Comparison of ENCODE assay signal across 8 cellular contexts in the genomic region with DNA sequence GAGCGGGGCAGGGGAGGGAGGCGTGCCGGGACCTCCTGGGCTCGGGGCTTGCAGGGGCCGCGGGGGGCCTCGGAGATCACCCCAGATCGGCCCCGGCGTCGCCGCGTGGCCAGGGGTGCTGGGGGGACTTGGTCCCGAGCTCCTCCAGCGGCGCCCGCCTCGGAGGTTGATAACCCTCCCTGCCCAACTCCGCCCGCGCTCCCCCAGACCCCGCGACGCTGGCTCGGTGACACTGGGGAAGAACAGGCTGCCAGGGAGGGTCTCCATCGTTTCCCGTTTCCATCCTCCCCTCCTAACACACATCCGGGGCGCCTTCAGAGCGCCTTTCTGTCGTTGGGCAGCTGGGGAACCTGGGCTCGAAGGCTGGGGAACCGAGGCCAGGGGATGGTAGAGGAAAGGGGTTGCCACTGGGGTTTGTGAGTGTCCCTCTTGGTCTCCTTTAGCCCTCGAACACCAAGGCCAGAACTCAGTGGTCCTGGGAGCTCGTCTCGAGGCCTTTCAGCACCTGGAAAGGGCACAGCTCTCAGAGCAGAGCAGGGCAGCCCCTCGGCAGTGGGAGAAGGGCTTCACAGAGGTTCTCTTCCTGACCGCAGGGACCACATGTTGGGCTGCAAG. TPM values are rescaled to one million over a fixed set of nuclear protein-coding genes. Genes with fewer than 3 reads are reported as not detected.
DNase-seq lines count a peak whose midpoint lies in the region; ATAC-seq lines count a peak whose summit lies in the region.

No MANE protein-coding gene starts in this region.

- H3K27me3 ChIP-seq in MG63, result no peaks in the 10 kb centered on the region

- H3K4me3 ChIP-seq in MG63, result peak overlapping the region; percentile 50

- DNase-seq in MG63 (no peak), ecto neural progenitor cell (ENCODE audit: low spot score) (peak; percentile 62), mucosa of gallbladder (ENCODE audit: low spot score) (peak; percentile 9), amniotic stem cell (lab: John Stamatoyannopoulos, UW) (no peak), A172 (ENCODE audit: low spot score) (no peak), T-helper 9 cell (no peak)

- peak; percentile 15 for ATAC-seq in GM21526 (IDR thresholded peaks at IDR 0.05; ENCODE audit: low FRiP score, unreplicated experiment)

- H3K36me3 ChIP-seq in ES-I3 (ENCODE audit: insufficient read depth, low read length), result no peaks in the 10 kb centered on the region
- H3K36me3 ChIP-seq in MG63, result no peaks in the 10 kb centered on the region

- peaks cover 10% of the 10 kb centered on the region for H3K4me1 ChIP-seq in ES-I3 (ENCODE audit: insufficient read depth, low read length)

- H3K9me3 ChIP-seq in ES-I3 (ENCODE audit: control insufficient read depth, insufficient read depth, low read length), result no peaks in the 10 kb centered on the region
- no peaks in the 10 kb centered on the region for H3K9me3 ChIP-seq in MG63

- H3K9ac ChIP-seq in ES-I3 (ENCODE audit: low read depth, low read length), result peak overlapping the region; percentile 64

RNA-seq across cellular contexts. Expression of a gene that starts 0.4 kb away (rescaled TPM):
- total RNA-seq in MG63 (2014; rRNA removed; shearing (Covaris generic); ENCODE audit: low replicate concordance), result 0.07 and 0.79 TPM in 2 replicates
- total RNA-seq in mucosa of gallbladder, result 7.8 TPM
- 0.26 and 1.4 TPM in 2 replicates for total RNA-seq in A172 (2014; rRNA removed; shearing (Covaris generic))

RNA-seq across cellular contexts. Expression of a gene that starts 47.9 kb away (rescaled TPM):
- total RNA-seq in MG63 (2014; rRNA removed; shearing (Covaris generic); ENCODE audit: low replicate concordance), result 27.7 and 31.6 TPM in 2 replicates
- total RNA-seq in mucosa of gallbladder, result 18.7 TPM
- total RNA-seq in A172 (2014; rRNA removed; shearing (Covaris generic)), result 25.8 and 30.8 TPM in 2 replicates

Comparison
In these comparisons a context has a peak if more than half of its experiments do, and no peak if none do; other contexts are left out.
1. DNase-seq: peak in ecto neural progenitor cell (single experiment) and mucosa of gallbladder (single experiment); none in MG63 (single experiment), amniotic stem cell (single experiment), A172 (single experiment) and T-helper 9 cell (single experiment).